8 cellular contexts compared by ENCODE assay signal in genomic region chr3:177345049-177345972, GRCh38.
A peak's percentile ranks its signal among the peaks of the same experiment; 100 is the strongest.
DNase-seq lines count a peak whose midpoint lies in the region; ATAC-seq, FAIRE-seq and TF ChIP-seq lines count a peak whose summit lies in the region.

No MANE protein-coding gene starts in this region.

- H3K4me1 ChIP-seq in MM.1S (ENCODE audit: low read length): peaks cover 33% of the 10 kb centered on the region
- H3K4me1 ChIP-seq in gastrocnemius medialis: peaks cover 22 to 27% of the 10 kb centered on the region in 2 donors

- TF ChIP-seq POLR2A in H54 (IDR thresholded peaks at IDR 0.05; ENCODE audit: low read depth, low read length): no peak
- no peak for TF ChIP-seq POLR2A in gastrocnemius medialis (IDR thresholded peaks at IDR 0.05)

- no peaks in the 10 kb centered on the region for H3K9me2 ChIP-seq in MM.1S (replicated peaks; ENCODE audit: insufficient read depth, low read length)

- intact Hi-C loops in gastrocnemius medialis (cut with DNase I; ENCODE audit: low total_unique reads): loop anchor here (1.0 kb wide), 1 partner anchor 15 kb away; no protein-coding TSS in a partner anchor

- TF ChIP-seq CTCF in MM.1S (IDR thresholded peaks at IDR 0.05; ENCODE audit: low read length) (no peak), astrocyte of the cerebellum (IDR thresholded peaks at IDR 0.05; ENCODE audit: low read depth, low read length, missing control alignments) (no peak), gastrocnemius medialis (IDR thresholded peaks at IDR 0.05 in 4 of 5, conservative IDR thresholded peaks at IDR 0.05 in 1 of 5) (no peak)

- peak overlapping the region; percentile 21 for H3K4me3 Mint-ChIP-seq in T-helper 17 cell

- H3K27me3 Mint-ChIP-seq in T-helper 17 cell: no peaks in the 10 kb centered on the region

- H3K36me3 ChIP-seq in MM.1S (replicated peaks; ENCODE audit: insufficient read depth, low read length) (no peaks in the 10 kb centered on the region), gastrocnemius medialis (no peaks in the 10 kb centered on the region)

- H3F3A ChIP-seq in MM.1S (ENCODE audit: insufficient read depth, low read length): no peaks in the 10 kb centered on the region

- H4K20me1 ChIP-seq in MM.1S (ENCODE audit: insufficient read depth, low read length): no peaks in the 10 kb centered on the region

- H2AFZ ChIP-seq in MM.1S (ENCODE audit: low read length): peak overlapping the region; percentile 39

- H3K27ac Mint-ChIP-seq in T-helper 17 cell: peak overlapping the region; percentile 61

- peak overlapping the region; percentile 17; the same call in 1 of the 2 replicates for H3K27ac ChIP-seq in MM.1S (ENCODE audit: low read length)
- H3K27ac ChIP-seq in gastrocnemius medialis: peak overlapping the region; percentile 88 to 94 (median 94)

- H3K4me1 Mint-ChIP-seq in T-helper 17 cell: peaks cover 17% of the 10 kb centered on the region

- 0 out of 2 replicates have a peak overlapping the region, but pooled peaks have one; percentile 7 for H3K9ac ChIP-seq in MM.1S (ENCODE audit: low read length)

- peak overlapping the region; percentile 47; the same call in 1 of the 2 replicates for H3K4me2 ChIP-seq in MM.1S (ENCODE audit: low read depth, low read length)

- no peaks in the 10 kb centered on the region for H3K36me3 Mint-ChIP-seq in T-helper 17 cell (ENCODE audit: low read depth)

- H3K9me3 ChIP-seq in MM.1S (replicated peaks; ENCODE audit: insufficient read depth, low read length): no peaks in the 10 kb centered on the region
- no peaks in the 10 kb centered on the region for H3K9me3 ChIP-seq in T-helper 17 cell (ENCODE audit: control insufficient read depth, low read length, poor library complexity, severe bottlenecking)
- H3K9me3 ChIP-seq in gastrocnemius medialis: no peaks in the 10 kb centered on the region

- in situ Hi-C loops in astrocyte of the cerebellum (cut with HindIII; ENCODE audit: low sequenced_read_pairs): loop anchor here (25.0 kb wide), 1 partner anchor 133 kb away; no protein-coding TSS in a partner anchor
- in situ Hi-C loops in gastrocnemius medialis (cut with MboI; ENCODE audit: low sequenced_read_pairs in 4 of 4): no loop called here

- ATAC-seq in T-helper 17 cell (peak; percentile 73), gastrocnemius medialis (peak; percentile 97), HG02970 (IDR thresholded peaks at IDR 0.05; ENCODE audit: low FRiP score, unreplicated experiment) (no peak)

- H3K27me3 ChIP-seq in MM.1S (replicated peaks; ENCODE audit: insufficient read depth, low read length) (no peaks in the 10 kb centered on the region), gastrocnemius medialis (no peaks in the 10 kb centered on the region)

- H3K4me3 ChIP-seq in MM.1S (ENCODE audit: low read length) (no peak overlapping the region), astrocyte of the cerebellum (ENCODE audit: low read depth, low read length) (no peak overlapping the region), gastrocnemius medialis (peak overlapping the region; percentile 13 to 45 (median 35))

- DNase-seq in DMS53 treated with DMSO at 0.1 percent for 48 hours (lab: John Stamatoyannopoulos, UW; ENCODE audit: unreplicated experiment) (peak; percentile 63), H54 (ENCODE audit: insufficient read length, low spot score) (peak; percentile 63), MM.1S (peak; percentile 52), T-helper 17 cell (peak in 1 of 3 donors; percentile 14), astrocyte of the cerebellum (ENCODE audit: low read depth) (peak; percentile 89), hippocampal formation (lab: John Stamatoyannopoulos, UW) (peak; percentile 64 to 65), gastrocnemius medialis (peak; percentile 90 to 95)

- no peaks in the 10 kb centered on the region for H3K79me2 ChIP-seq in MM.1S (ENCODE audit: low read length)

- FAIRE-seq in H54 (lab: Jason Lieb, UNC): peak; percentile 98

Comparison
In these comparisons a context has a peak if more than half of its experiments do, and no peak if none do; other contexts are left out.
1. H3K4me3 ChIP-seq: peak in gastrocnemius medialis (4 of 4); none in MM.1S (single experiment) and astrocyte of the cerebellum (single experiment).